ENCODE assay signal across 19 cellular contexts in genomic region chr11:70698871-70699270, GRCh38.
DNase-seq lines count a peak whose midpoint lies in the region; ATAC-seq, FAIRE-seq and TF ChIP-seq lines count a peak whose summit lies in the region.
"Had no signal": no experiment of that assay in that cellular context is flagged by ENCODE, and none has a peak within 500 bp of the region (broad histone marks: within the 10 kb centered on the region; RNA-seq: fewer than 3 reads in every experiment).

No MANE protein-coding gene starts in this region.

- H3K4me1 Mint-ChIP-seq in chondrocyte (ENCODE audit: low read depth) (no peaks in the 10 kb centered on the region), nephron (peaks cover 5% of the 10 kb centered on the region), osteocyte (ENCODE audit: unreplicated experiment) (no peaks in the 10 kb centered on the region)
- H3K4me1 Mint-ChIP-seq: B cell had no signal

- peak overlapping the region; percentile 47 for H3K27ac ChIP-seq in HepG2 (ENCODE audit: extremely low read length, insufficient read depth, low read length)
- no peak overlapping the region for H3K27ac ChIP-seq in right lobe of liver

- H3K4me1 ChIP-seq in HepG2 (ENCODE audit: insufficient read depth, low read length): peaks cover 29% of the 10 kb centered on the region
- no peaks in the 10 kb centered on the region for H3K4me1 ChIP-seq in right lobe of liver

- no peak overlapping the region for H3K4me2 ChIP-seq in HepG2 (ENCODE audit: low read depth, low read length)
- H3K4me2 ChIP-seq: GM23338 had no signal

- ATAC-seq in HepG2 (no peak), right lobe of liver (no peak)
- ATAC-seq in stimulated activated naive CD8-positive, alpha-beta T cell treated with anti-CD3 and anti-CD28 coated beads, Interleukin-15, Interleukin-2, amounts not matched to agents 100 U/mL and 50 U/mL, for 24 hours: no peak

- H3K9me3 Mint-ChIP-seq in chondrocyte (ENCODE audit: low read depth) (peaks cover 10% of the 10 kb centered on the region), nephron (no peaks in the 10 kb centered on the region), osteocyte (ENCODE audit: unreplicated experiment) (peaks cover 9% of the 10 kb centered on the region)
- H3K9me3 Mint-ChIP-seq: GM23338 had no signal

- H4K20me1 ChIP-seq in HepG2 (ENCODE audit: insufficient read depth, low read length): peaks cover 6% of the 10 kb centered on the region; the same call in 1 of the 2 replicates

- H3K27ac Mint-ChIP-seq in chondrocyte (ENCODE audit: unreplicated experiment): no peak overlapping the region
- peak overlapping the region; percentile 43 to 80 (median 54) for H3K27ac Mint-ChIP-seq in nephron
- H3K27ac Mint-ChIP-seq in osteocyte (ENCODE audit: unreplicated experiment): no peak overlapping the region
- H3K27ac Mint-ChIP-seq: B cell; CD4-positive, CD25-positive, alpha-beta regulatory T cell; GM23338 had no signal

- H2AFZ ChIP-seq in HepG2 (ENCODE audit: low read length): no peak overlapping the region
- H2AFZ ChIP-seq: GM23338 had no signal

- H3K9me3 ChIP-seq in HepG2 (ENCODE audit: low read length) (no peaks in the 10 kb centered on the region), right lobe of liver (no peaks in the 10 kb centered on the region)

- peaks cover 10% of the 10 kb centered on the region for H3K27me3 Mint-ChIP-seq in chondrocyte (ENCODE audit: low read depth)
- peaks cover 5% of the 10 kb centered on the region for H3K27me3 Mint-ChIP-seq in nephron (ENCODE audit: low read depth)
- no peaks in the 10 kb centered on the region for H3K27me3 Mint-ChIP-seq in osteocyte (ENCODE audit: unreplicated experiment)
- H3K27me3 Mint-ChIP-seq: CD4-positive, CD25-positive, alpha-beta regulatory T cell had no signal

- H3K79me2 ChIP-seq in HepG2 (ENCODE audit: insufficient read depth, low read length): peaks cover 4% of the 10 kb centered on the region

- TF ChIP-seq CTCF in HepG2 (CRISPR knock-in tag; IDR thresholded peaks at IDR 0.05) (no peak), right lobe of liver (IDR thresholded peaks at IDR 0.05) (no peak), chondrocyte (IDR thresholded peaks at IDR 0.05) (no peak), nephron (IDR thresholded peaks at IDR 0.05; ENCODE audit: unreplicated experiment in 3 of 3) (no peak), GM10266 (IDR thresholded peaks at IDR 0.05; ENCODE audit: control insufficient read depth, insufficient read depth, low read depth, missing control alignments) (no peak), osteocyte (IDR thresholded peaks at IDR 0.05) (no peak)

- POLR2A ChIA-PET in HepG2 (lab: Yijun Ruan, JAX): no interaction called here

- in situ Hi-C loops in HepG2 (cut with HindIII; ENCODE audit: extremely low pct_ligation_motif_present, low pct_unique_long_range_greater_than_20kb): no loop called here

- no TSS peak for BruUV-seq in HepG2 (replicated peaks; lab: Mats Ljungman, UMichigan)

- H3K4me3 ChIP-seq in HepG2 (replicated peaks in 1 of 3; ENCODE audit: insufficient read depth in 1 of 3, low read depth in 2 of 3, low read length in 3 of 3): no peak overlapping the region
- no peak overlapping the region for H3K4me3 ChIP-seq in right lobe of liver
- H3K4me3 ChIP-seq: GM23338, K562 had no signal

- DNase-seq in HepG2 (ENCODE audit: low spot score) (no peak), right lobe of liver (no peak), chondrocyte (ENCODE audit: low spot score) (peak; percentile 69), AG20443 (ENCODE audit: low spot score) (no peak), GM10266 (ENCODE audit: extremely low spot score) (no peak), osteocyte (ENCODE audit: extremely low spot score, unreplicated experiment) (no peak)
- no peak for DNase-seq in stimulated activated naive CD8-positive, alpha-beta T cell treated with anti-CD3 and anti-CD28 coated beads, Interleukin-15, Interleukin-2, amounts not matched to agents 100 U/mL and 50 U/mL, for 24 hours
- DNase-seq: ACHN; CD4-positive, CD25-positive, alpha-beta regulatory T cell; DMS79 treated with DMSO at 0.1 percent for 48 hours; EL; H7 had no signal

- H3K27me3 ChIP-seq in HepG2 (ENCODE audit: control insufficient read depth in 1 of 2, insufficient read depth in 2 of 2, low read length in 2 of 2) (no peaks in the 10 kb centered on the region), right lobe of liver (no peaks in the 10 kb centered on the region)

- H3K36me3 ChIP-seq in HepG2 (replicated peaks in 1 of 2; ENCODE audit: control insufficient read depth in 1 of 2, insufficient read depth in 2 of 2, low read length in 2 of 2): peaks cover 16 to 26% of the 10 kb centered on the region in 2 experiments; a peak in 4 of 5 replicates
- H3K36me3 ChIP-seq in right lobe of liver: no peaks in the 10 kb centered on the region

- WGBS in HepG2 (ENCODE audit: low lambda C conversion rate): 100% methylated on average over 2 of the region's 2 CpGs
- 22% methylated on average over 1 of the region's 2 CpGs for WGBS in right lobe of liver (ENCODE audit: insufficient coverage, low coverage, low lambda C conversion rate, missing lambda C conversion rate)

- no peak overlapping the region for H3K9ac ChIP-seq in HepG2 (ENCODE audit: insufficient read depth, low read depth, low read length)

- TF ChIP-seq RAD21 in HepG2 (CRISPR knock-in tag; IDR thresholded peaks at IDR 0.05): no peak

- H3K36me3 Mint-ChIP-seq in chondrocyte (ENCODE audit: low read depth) (no peaks in the 10 kb centered on the region), nephron (ENCODE audit: low read depth) (peaks cover 17% of the 10 kb centered on the region), osteocyte (ENCODE audit: unreplicated experiment) (no peaks in the 10 kb centered on the region)
- H3K36me3 Mint-ChIP-seq: CD4-positive, CD25-positive, alpha-beta regulatory T cell had no signal

- intact Hi-C loops in HepG2 (cut with micrococcal nuclease; ENCODE audit: unreplicated experiment): no loop called here
- intact Hi-C loops in right lobe of liver (cut with DNase I): no loop called here

- TF ChIP-seq EP300 in HepG2 (IDR thresholded peaks at IDR 0.05; ENCODE audit: low read depth in 2 of 2, low read length in 2 of 2): no peak
- TF ChIP-seq EP300 in HepG2 (CRISPR knock-in tag; IDR thresholded peaks at IDR 0.05; ENCODE audit: borderline replicate concordance): no peak

- H3K4me3 Mint-ChIP-seq in chondrocyte (ENCODE audit: unreplicated experiment) (no peak overlapping the region), nephron (no peak overlapping the region), osteocyte (ENCODE audit: unreplicated experiment) (no peak overlapping the region)
- H3K4me3 Mint-ChIP-seq: B cell; CD4-positive, CD25-positive, alpha-beta regulatory T cell; GM23338 had no signal

- no peak for TF ChIP-seq POLR2A in HepG2 (IDR thresholded peaks at IDR 0.05; ENCODE audit: insufficient read depth in 1 of 2, low read depth in 2 of 2, low read length in 2 of 2)
- TF ChIP-seq POLR2A in right lobe of liver (IDR thresholded peaks at IDR 0.05): no peak

- FAIRE-seq in HepG2 (lab: Jason Lieb, UNC): no peak
- FAIRE-seq: G401.6, GM12892, HTR-8/SVneo, K562 had no signal

- CTCF ChIA-PET in HepG2 (lab: Yijun Ruan, JAX; ENCODE audit: low intra/inter-chr PET ratio, low total read pairs): no interaction called here

TF ChIP-seq in HepG2, 621 proteins besides CTCF, POLR2A, EP300 and RAD21:
- TF ChIP-seq ZBTB7B (CRISPR knock-in tag; IDR thresholded peaks at IDR 0.05): no peak
- TF ChIP-seq JDP2 (CRISPR knock-in tag; IDR thresholded peaks at IDR 0.05; ENCODE audit: borderline replicate concordance): no peak
- no peak for TF ChIP-seq CHD2 (IDR thresholded peaks at IDR 0.05; ENCODE audit: low read depth, low read length)
- TF ChIP-seq ATF7-NPFF (CRISPR knock-in tag; IDR thresholded peaks at IDR 0.05; ENCODE audit: low read depth): no peak
- no peak for TF ChIP-seq TEAD2 (CRISPR knock-in tag; IDR thresholded peaks at IDR 0.05)
TF ChIP-seq in HepG2: peak in this region for 0.

Comparison
In these comparisons a context has a peak if more than half of its experiments do, and no peak if none do; other contexts are left out.
1. H3K27ac Mint-ChIP-seq: peak in nephron (3 of 3); none in chondrocyte (single experiment) and osteocyte (single experiment).